Comparison of ENCODE assay signal across 14 cellular contexts in the genomic region with DNA sequence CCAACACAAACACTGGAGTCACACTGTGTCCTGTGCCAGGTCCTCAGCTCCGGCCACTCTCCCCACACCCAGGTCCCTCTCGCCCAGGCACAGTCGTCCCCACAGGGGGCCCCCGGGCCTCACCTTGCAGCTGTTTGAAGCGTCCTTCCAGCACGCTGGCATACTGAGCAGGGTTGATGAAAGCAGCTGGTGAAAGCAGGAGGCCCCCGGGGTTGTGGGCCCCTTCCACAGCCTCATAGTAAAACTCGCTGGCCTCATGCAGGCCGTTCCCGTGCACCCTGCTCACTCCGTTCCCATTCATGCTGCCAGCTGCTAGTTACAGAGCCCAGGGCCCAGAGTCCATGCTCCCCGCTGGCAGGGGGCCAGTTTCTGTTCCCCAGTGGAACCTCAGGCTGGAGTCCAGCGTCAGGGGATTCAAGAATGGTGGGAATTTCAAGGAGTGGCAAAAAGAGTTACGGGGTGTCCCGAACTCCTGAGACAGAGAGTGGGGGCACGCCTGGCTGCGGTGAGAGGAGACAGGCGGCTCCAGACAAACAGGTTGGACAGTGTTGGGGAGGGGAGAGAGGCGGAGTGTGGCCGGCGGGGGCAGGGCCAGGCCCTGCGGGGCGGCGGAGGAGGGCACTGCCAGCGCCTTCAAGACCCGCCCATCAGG. TPM values are rescaled to one million over a fixed set of nuclear protein-coding genes. Genes with fewer than 3 reads are reported as not detected.
DNase-seq lines count a peak whose midpoint lies in the region; ATAC-seq, FAIRE-seq and TF ChIP-seq lines count a peak whose summit lies in the region.
"Had no signal": no experiment of that assay in that cellular context is flagged by ENCODE, and none has a peak within 500 bp of the region (broad histone marks: within the 10 kb centered on the region; RNA-seq: fewer than 3 reads in every experiment).

No MANE protein-coding gene starts in this region.

- H3K4me3 ChIP-seq in kidney (ENCODE audit: low read length in 2 of 2) (peak overlapping the region; percentile 35 to 49), retinal pigment epithelial cell (ENCODE audit: low read length) (peak overlapping the region; percentile 36)
- H3K4me3 ChIP-seq: BLaER1 treated with 17β-estradiol and CSF1 and Interleukin-3, amounts not matched to agents 10 nM and 100 nM; thoracic aorta had no signal

- H3K36me3 ChIP-seq in kidney (ENCODE audit: control insufficient read depth in 1 of 2, insufficient read depth in 2 of 2, low read length in 2 of 2) = peaks cover 3 to 19% of the 10 kb centered on the region in 2 donors
- H3K36me3 ChIP-seq: thoracic aorta had no signal

- H2BK120ac ChIP-seq in H9 (ENCODE audit: low read depth, low read length, poor library complexity, severe bottlenecking) = no peak overlapping the region

- no peak overlapping the region for H3K14ac ChIP-seq in H9 (ENCODE audit: insufficient read depth, low read length)

- H3K4me2 ChIP-seq in H9 (ENCODE audit: insufficient read depth, insufficient read length, low read length) = no peak overlapping the region
- H3K4me2 ChIP-seq: BLaER1 treated with 17β-estradiol and CSF1 and Interleukin-3, amounts not matched to agents 10 nM and 100 nM had no signal

- H4K8ac ChIP-seq in H9 (replicated peaks; ENCODE audit: insufficient read length, low read depth, low read length) = no peak overlapping the region

- no peak overlapping the region for H4K91ac ChIP-seq in H9 (ENCODE audit: insufficient read length, low read depth, low read length)

- H2BK15ac ChIP-seq in H9 (ENCODE audit: low read depth, low read length) = no peak overlapping the region

- no CpG with 5 or more reads among the region's 26 CpGs for WGBS in H9 (ENCODE audit: extremely low coverage, insufficient read length, low lambda C conversion rate)

- H3K4me1 Mint-ChIP-seq in H9 = peaks cover 43 to 53% of the 10 kb centered on the region in 2 experiments

- H2BK5ac ChIP-seq in H9 (ENCODE audit: insufficient read length, low read length) = no peak overlapping the region

- no peaks in the 10 kb centered on the region; the same call in 1 of the 2 replicates for H3K27me3 Mint-ChIP-seq in H9 (ENCODE audit: low read depth)

- H2BK12ac ChIP-seq in H9 (ENCODE audit: insufficient read length, low read depth, low read length) = no peak overlapping the region

- TF ChIP-seq CTCF in H9 (conservative IDR thresholded peaks at IDR 0.05) = no peak
- TF ChIP-seq CTCF in kidney (IDR thresholded peaks at IDR 0.05; ENCODE audit: borderline replicate concordance, extremely low read depth, insufficient read depth) = no peak
- no peak for TF ChIP-seq CTCF in retinal pigment epithelial cell (conservative IDR thresholded peaks at IDR 0.05; ENCODE audit: low read depth, low read length)

- no peak for ATAC-seq in HG03439 (IDR thresholded peaks at IDR 0.05; ENCODE audit: unreplicated experiment)
- ATAC-seq: effector memory CD8-positive, alpha-beta T cell had no signal

- H3K79me2 ChIP-seq in H9 (ENCODE audit: insufficient read depth, low read length) = no peaks in the 10 kb centered on the region

- no peak overlapping the region for H3K9ac ChIP-seq in H9 (ENCODE audit: extremely low read depth, insufficient read length, low read length)
- peak overlapping the region; percentile 29 to 59 for H3K9ac ChIP-seq in kidney (ENCODE audit: low read length in 2 of 2)
- H3K9ac ChIP-seq: BLaER1 treated with 17β-estradiol and CSF1 and Interleukin-3, amounts not matched to agents 10 nM and 100 nM had no signal

- H3K9me3 ChIP-seq in H9 (ENCODE audit: control insufficient read depth, low read depth, low read length) = no peaks in the 10 kb centered on the region
- no peaks in the 10 kb centered on the region for H3K9me3 ChIP-seq in kidney (ENCODE audit: control insufficient read depth in 1 of 2, low read length in 2 of 2)
- H3K9me3 ChIP-seq: BLaER1 treated with 17β-estradiol and CSF1 and Interleukin-3, amounts not matched to agents 10 nM and 100 nM; thoracic aorta had no signal

- DNase-seq in H9 (peak; percentile 56), amniotic epithelial cell (ENCODE audit: low read depth) (peak; percentile 42), kidney (peak; percentile 82), retinal pigment epithelial cell (ENCODE audit: low read depth) (peak; percentile 85), middle frontal gyrus (ENCODE audit: extremely low spot score, low spot score) (no peak), islet precursor cell (no peak)
- no peak for DNase-seq in NK-92 treated with Interleukin-12 subunit alpha and Interleukin-12 subunit beta, amount 100 ng/mL, for 24 hours (lab: John Stamatoyannopoulos, UW)
- DNase-seq: effector memory CD8-positive, alpha-beta T cell; HFFc6; NCI-H82 had no signal

- intact Hi-C loops in kidney (cut with DNase I) = no loop called here

- H3K27me3 ChIP-seq in H9 (ENCODE audit: insufficient read depth, low read length) = no peaks in the 10 kb centered on the region
- H3K27me3 ChIP-seq: BLaER1 treated with 17β-estradiol and CSF1 and Interleukin-3, amounts not matched to agents 10 nM and 100 nM had no signal

- H3K56ac ChIP-seq in H9 (ENCODE audit: insufficient read length, low read depth, low read length) = no peak overlapping the region

- FAIRE-seq in kidney (lab: Jason Lieb, UNC) = no peak

- H3K23me2 ChIP-seq in H9 (ENCODE audit: insufficient read length, low read depth, low read length, poor library complexity, severe bottlenecking) = peaks cover 2% of the 10 kb centered on the region

- H2AFZ ChIP-seq in H9 (ENCODE audit: low read length) = no peak overlapping the region

- no peak overlapping the region for H3K18ac ChIP-seq in H9 (ENCODE audit: insufficient read length, low read depth, low read length)

- H2BK20ac ChIP-seq in H9 (ENCODE audit: low read depth, low read length, poor library complexity, severe bottlenecking) = no peak overlapping the region

- no peaks in the 10 kb centered on the region for H3K79me1 ChIP-seq in H9 (ENCODE audit: insufficient read depth, low read depth, low read length, poor library complexity, severe bottlenecking)

- H2AK5ac ChIP-seq in H9 (ENCODE audit: insufficient read length, low read length) = no peak overlapping the region

- H3K4me1 ChIP-seq in H9 (ENCODE audit: insufficient read depth, low read length) (peaks cover 7% of the 10 kb centered on the region; the same call in 1 of the 2 replicates), kidney (ENCODE audit: control insufficient read depth in 1 of 2, insufficient read depth in 1 of 2, low read depth in 1 of 2, low read length in 2 of 2) (peaks cover 23 to 26% of the 10 kb centered on the region in 2 donors)

- H3K36me3 Mint-ChIP-seq in H9 (ENCODE audit: insufficient read depth in 1 of 3, low read depth in 3 of 3) = peaks cover 26 to 79% (median 75%) of the 10 kb centered on the region in 3 experiments

- H3T11ph ChIP-seq in H9 (ENCODE audit: low read length) = no peak overlapping the region

- H4K5ac ChIP-seq in H9 (ENCODE audit: insufficient read length, low read depth, low read length) = no peak overlapping the region

- no peak overlapping the region for H3K27ac ChIP-seq in H9 (ENCODE audit: insufficient read length, low read depth, low read length)
- H3K27ac ChIP-seq in kidney (ENCODE audit: low read depth in 2 of 2, low read length in 2 of 2) = peak overlapping the region; percentile 78 to 80
- H3K27ac ChIP-seq: BLaER1 treated with 17β-estradiol and CSF1 and Interleukin-3, amounts not matched to agents 10 nM and 100 nM; thoracic aorta had no signal

- no peak overlapping the region for H3K23ac ChIP-seq in H9 (ENCODE audit: insufficient read length, low read depth, low read length)

- no peaks in the 10 kb centered on the region for H4K20me1 ChIP-seq in H9 (ENCODE audit: control insufficient read depth, insufficient read depth, insufficient read length)

- H3K4ac ChIP-seq in H9 (ENCODE audit: low read depth, low read length) = no peak overlapping the region

- no peaks in the 10 kb centered on the region; a peak in 1 of 5 replicates for H3K9me3 Mint-ChIP-seq in H9
- H3K9me3 Mint-ChIP-seq: effector memory CD8-positive, alpha-beta T cell; HFFc6; T-helper 1 cell treated with Interleukin-12 subunit alpha and Interleukin-12 subunit beta and Interleukin-4 antibody, amounts not matched to agents 30 μg/mL and 1 μg/mL, for 36 hours had no signal

- no peak overlapping the region for H3K4me3 Mint-ChIP-seq in H9
- H3K4me3 Mint-ChIP-seq: effector memory CD8-positive, alpha-beta T cell; HFFc6; T-helper 1 cell treated with Interleukin-12 subunit alpha and Interleukin-12 subunit beta and Interleukin-4 antibody, amounts not matched to agents 30 μg/mL and 1 μg/mL, for 36 hours had no signal

- peak overlapping the region in 2 of 3 experiments; percentile 33 to 47; a peak in 4 of 7 replicates for H3K27ac Mint-ChIP-seq in H9
- H3K27ac Mint-ChIP-seq: effector memory CD8-positive, alpha-beta T cell; HFFc6; T-helper 1 cell treated with Interleukin-12 subunit alpha and Interleukin-12 subunit beta and Interleukin-4 antibody, amounts not matched to agents 30 μg/mL and 1 μg/mL, for 36 hours had no signal

RNA-seq across cellular contexts. Expression of a gene that starts 10.6 kb away (rescaled TPM):
- total RNA-seq in H9 (2021) (80.4 and 84.8 TPM in 2 replicates), kidney (64.9 TPM)
- 69.8 TPM for polyA plus RNA-seq in kidney (ENCODE audit: insufficient read depth, low read depth, low replicate concordance)

RNA-seq across cellular contexts. Expression of a gene that starts 40.8 kb away (rescaled TPM):
- 34.0 and 36.9 TPM in 2 replicates for total RNA-seq in H9 (2021)
- total RNA-seq in kidney = 18.2 TPM
- 20.8 TPM for polyA plus RNA-seq in kidney (ENCODE audit: insufficient read depth, low read depth, low replicate concordance)

Comparison
In these comparisons a context has a peak if more than half of its experiments do, and no peak if none do; other contexts are left out.
1. DNase-seq: peak in H9 (single experiment), amniotic epithelial cell (single experiment), kidney (single experiment) and retinal pigment epithelial cell (single experiment); none in NK-92 treated with Interleukin-12 subunit alpha and Interleukin-12 subunit beta, amount 100 ng/mL, for 24 hours (single experiment), middle frontal gyrus (single experiment) and islet precursor cell (single experiment).